10 cellular contexts compared by ENCODE assay signal in genomic region chr5:103021310-103021709, GRCh38.
DNase-seq lines count a peak whose midpoint lies in the region; ATAC-seq and TF ChIP-seq lines count a peak whose summit lies in the region.
"Had no signal": no experiment of that assay in that cellular context is flagged by ENCODE, and none has a peak within 500 bp of the region (broad histone marks: within the 10 kb centered on the region; RNA-seq: fewer than 3 reads in every experiment).

No MANE protein-coding gene starts in this region.

- H3K27ac ChIP-seq in effector memory CD4-positive, alpha-beta T cell (ENCODE audit: insufficient read depth, low read length, poor library complexity, severe bottlenecking) = no peak overlapping the region
- H3K27ac ChIP-seq: spleen had no signal

- H3K4me3 Mint-ChIP-seq in activated CD4-positive, alpha-beta memory T cell treated with anti-CD3 and anti-CD28 coated beads for 36 hours = no peak overlapping the region

- intact Hi-C loops in activated CD4-positive, alpha-beta memory T cell treated with anti-CD3 and anti-CD28 coated beads for 36 hours (cut with micrococcal nuclease) = no loop called here

- peak; percentile 31 for DNase-seq in HCEC 1CT
- DNase-seq in choroid plexus epithelial cell (ENCODE audit: low read depth) = peak; percentile 24
- DNase-seq in effector memory CD4-positive, alpha-beta T cell = no peak
- DNase-seq in activated CD4-positive, alpha-beta memory T cell treated with anti-CD3 and anti-CD28 coated beads for 36 hours = no peak
- no peak for DNase-seq in AML-193 (lab: John Stamatoyannopoulos, UW)
- DNase-seq: NCI-H2227 treated with DMSO at 0.1 percent for 48 hours, spleen had no signal

- H3K9me3 Mint-ChIP-seq in activated CD4-positive, alpha-beta memory T cell treated with anti-CD3 and anti-CD28 coated beads for 36 hours = no peaks in the 10 kb centered on the region

- no peaks in the 10 kb centered on the region for H3K36me3 ChIP-seq in effector memory CD4-positive, alpha-beta T cell (ENCODE audit: control insufficient read depth, insufficient read depth, low read length)

- no peak overlapping the region for H3K27ac Mint-ChIP-seq in activated CD4-positive, alpha-beta memory T cell treated with anti-CD3 and anti-CD28 coated beads for 36 hours

- POLR2A ChIA-PET in activated CD4-positive, alpha-beta memory T cell treated with anti-CD3 and anti-CD28 coated beads for 36 hours (lab: Charles Lee) = no interaction called here

- H3K36me3 Mint-ChIP-seq in activated CD4-positive, alpha-beta memory T cell treated with anti-CD3 and anti-CD28 coated beads for 36 hours = peaks cover 20% of the 10 kb centered on the region

- no peaks in the 10 kb centered on the region for H3K27me3 Mint-ChIP-seq in activated CD4-positive, alpha-beta memory T cell treated with anti-CD3 and anti-CD28 coated beads for 36 hours

- TF ChIP-seq CTCF in choroid plexus epithelial cell (conservative IDR thresholded peaks at IDR 0.05; ENCODE audit: low read depth, low read length) = no peak

- H3K4me1 Mint-ChIP-seq in activated CD4-positive, alpha-beta memory T cell treated with anti-CD3 and anti-CD28 coated beads for 36 hours (ENCODE audit: low read depth) = no peaks in the 10 kb centered on the region

- ATAC-seq in GM18867 (IDR thresholded peaks at IDR 0.05; ENCODE audit: unreplicated experiment) (peak; percentile 68), HG03558 (IDR thresholded peaks at IDR 0.05; ENCODE audit: extremely low read depth, unreplicated experiment) (peak; percentile 89), HG02852 (IDR thresholded peaks at IDR 0.05; ENCODE audit: unreplicated experiment) (no peak)

- no peaks in the 10 kb centered on the region for H3K4me1 ChIP-seq in effector memory CD4-positive, alpha-beta T cell (ENCODE audit: control insufficient read depth, insufficient read depth, low read length, poor library complexity, severe bottlenecking)
- H3K4me1 ChIP-seq: spleen had no signal

- H3K4me3 ChIP-seq in choroid plexus epithelial cell (ENCODE audit: low read depth, low read length) = no peak overlapping the region
- no peak overlapping the region for H3K4me3 ChIP-seq in effector memory CD4-positive, alpha-beta T cell (ENCODE audit: insufficient read depth, low read depth, low read length, poor library complexity, severe bottlenecking)
- H3K4me3 ChIP-seq: spleen had no signal

- no peaks in the 10 kb centered on the region for H3K9me3 ChIP-seq in effector memory CD4-positive, alpha-beta T cell (ENCODE audit: control insufficient read depth, low read length)
- H3K9me3 ChIP-seq: spleen had no signal

- no peaks in the 10 kb centered on the region for H3K27me3 ChIP-seq in effector memory CD4-positive, alpha-beta T cell (replicated peaks; ENCODE audit: control insufficient read depth, insufficient read depth, low read length, poor library complexity, severe bottlenecking)
- H3K27me3 ChIP-seq: spleen had no signal

- CTCF ChIA-PET in activated CD4-positive, alpha-beta memory T cell treated with anti-CD3 and anti-CD28 coated beads for 36 hours (lab: Charles Lee) = interaction anchor here (1.3 kb wide), 1 partner anchor 118 kb away, joined by 3 read pairs; no protein-coding TSS in a partner anchor

Comparison
In these comparisons a context has a peak if more than half of its experiments do, and no peak if none do; other contexts are left out.
1. DNase-seq: peak in HCEC 1CT (single experiment) and choroid plexus epithelial cell (single experiment); none in effector memory CD4-positive, alpha-beta T cell (0 of 3), activated CD4-positive, alpha-beta memory T cell treated with anti-CD3 and anti-CD28 coated beads for 36 hours (single experiment) and AML-193 (0 of 2).